In genomic region chr14:67417633-67418032, GRCh38 we compare ENCODE assay signal across 18 cellular contexts. TPM values are rescaled to one million over a fixed set of nuclear protein-coding genes. Genes with fewer than 3 reads are reported as not detected.
"Had no signal": no experiment of that assay in that cellular context is flagged by ENCODE, and none has a peak within 500 bp of the region (broad histone marks: within the 10 kb centered on the region; RNA-seq: fewer than 3 reads in every experiment).

No MANE protein-coding gene starts in this region.

- H3K27me3 ChIP-seq: ascending aorta, cardiac muscle cell, right atrium auricular region, SJSA1, suprapubic skin had no signal

- H3K9me3 ChIP-seq: ascending aorta, esophagus squamous epithelium, gastrocnemius medialis, heart right ventricle, right atrium auricular region, SJSA1, suprapubic skin had no signal

- H3K4me3 ChIP-seq: ascending aorta, cardiac muscle cell, esophagus squamous epithelium, gastrocnemius medialis, heart right ventricle, right atrium auricular region, SJSA1, smooth muscle cell, suprapubic skin had no signal

- H3K36me3 Mint-ChIP-seq: naive thymus-derived CD8-positive, alpha-beta T cell; type B pancreatic cell had no signal

- H3K4me2 ChIP-seq: smooth muscle cell had no signal

- H3K9me3 Mint-ChIP-seq: activated B cell treated with CpG ODN at 0.5 μM for 24 hours; naive thymus-derived CD8-positive, alpha-beta T cell; stimulated activated naive CD8-positive, alpha-beta T cell treated with anti-CD3 and anti-CD28 coated beads, Interleukin-15, Interleukin-2, amounts not matched to agents 100 ng/mL and 50 ng/mL, for 24 hours; type B pancreatic cell had no signal

- H3K27ac Mint-ChIP-seq: activated B cell treated with CpG ODN at 0.5 μM for 24 hours; stimulated activated naive CD8-positive, alpha-beta T cell treated with anti-CD3 and anti-CD28 coated beads, Interleukin-15, Interleukin-2, amounts not matched to agents 100 ng/mL and 50 ng/mL, for 24 hours; type B pancreatic cell had no signal

- H3K36me3 ChIP-seq: ascending aorta, cardiac muscle cell, esophagus squamous epithelium, gastrocnemius medialis, heart right ventricle, right atrium auricular region, SJSA1, suprapubic skin had no signal

- H3K4me1 ChIP-seq: ascending aorta, gastrocnemius medialis, right atrium auricular region had no signal

- ATAC-seq: gastrocnemius medialis; heart right ventricle; left colon; naive thymus-derived CD8-positive, alpha-beta T cell had no signal

- H3K27me3 Mint-ChIP-seq: stimulated activated naive CD8-positive, alpha-beta T cell treated with anti-CD3 and anti-CD28 coated beads, Interleukin-15, Interleukin-2, amounts not matched to agents 100 ng/mL and 50 ng/mL, for 24 hours; type B pancreatic cell had no signal

- H3K27ac ChIP-seq: ascending aorta, cardiac muscle cell, esophagus squamous epithelium, gastrocnemius medialis, heart right ventricle, right atrium auricular region, SJSA1, suprapubic skin had no signal

- DNase-seq: activated B cell treated with CpG ODN at 0.5 μM for 24 hours; activated CD4-positive, alpha-beta T cell treated with anti-CD3 and anti-CD28 coated beads for 48 hours; activated CD8-positive, alpha-beta memory T cell treated with anti-CD3 and anti-CD28 coated beads, Interleukin-2, amount 50 U/mL, for 48 hours; activated naive CD4-positive, alpha-beta T cell; esophagus squamous epithelium; gastrocnemius medialis; heart right ventricle; left colon; naive thymus-derived CD8-positive, alpha-beta T cell; T-helper 2 cell had no signal

- H3K4me3 Mint-ChIP-seq: activated B cell treated with CpG ODN at 0.5 μM for 24 hours; naive thymus-derived CD8-positive, alpha-beta T cell; stimulated activated naive CD8-positive, alpha-beta T cell treated with anti-CD3 and anti-CD28 coated beads, Interleukin-15, Interleukin-2, amounts not matched to agents 100 ng/mL and 50 ng/mL, for 24 hours; type B pancreatic cell had no signal

RNA-seq across cellular contexts. Expression of gene PLEK2, which starts 5.7 kb away (rescaled TPM):
- total RNA-seq: activated B cell treated with CpG ODN at 0.5 μM for 24 hours had no signal
